22 cellular contexts compared by ENCODE assay signal in genomic region chr7:90568213-90568612, GRCh38. TPM values are rescaled to one million over a fixed set of nuclear protein-coding genes. Genes with fewer than 3 reads are reported as not detected.
DNase-seq lines count a peak whose midpoint lies in the region; ATAC-seq, FAIRE-seq and TF ChIP-seq lines count a peak whose summit lies in the region.
"Had no signal": no experiment of that assay in that cellular context is flagged by ENCODE, and none has a peak within 500 bp of the region (broad histone marks: within the 10 kb centered on the region; RNA-seq: fewer than 3 reads in every experiment).

No MANE protein-coding gene starts in this region.

- H3K27ac ChIP-seq in GM12878 (ENCODE audit: control insufficient read depth, insufficient read depth): no peak overlapping the region
- peak overlapping the region; percentile 69 for H3K27ac ChIP-seq in neutrophil
- H3K27ac ChIP-seq: thoracic aorta had no signal

- 0 out of 2 replicates have a peak overlapping the region, but pooled peaks have one; percentile 17 for H2AFZ ChIP-seq in GM12878 (ENCODE audit: control insufficient read depth, low read depth, low read length)

- WGBS in GM12878 (ENCODE audit: insufficient coverage, insufficient replicate concordance, low lambda C conversion rate, missing lambda C conversion rate): 26% methylated on average over 4 of the region's 4 CpGs

- H3K4me3 ChIP-seq in GM12878 (no peak overlapping the region), neutrophil (ENCODE audit: low read depth in 1 of 2, low read length in 1 of 2) (no peak overlapping the region)
- H3K4me3 ChIP-seq: MG63, thoracic aorta had no signal

- TF ChIP-seq EP300 in GM12878 (IDR thresholded peaks at IDR 0.05; ENCODE audit: borderline replicate concordance in 1 of 2, control insufficient read depth in 1 of 2, low read depth in 2 of 2, low read length in 2 of 2): no peak

- no peaks in the 10 kb centered on the region for H4K20me1 ChIP-seq in GM12878 (ENCODE audit: control insufficient read depth, insufficient read depth)

- POLR2A ChIA-PET in GM12878 (lab: Charles Lee): no interaction called here

- CTCF ChIA-PET in GM12878 (lab: Yijun Ruan, JAX): no interaction called here

- no TSS peak for BruUV-seq in GM12878 (replicated peaks; lab: Mats Ljungman, UMichigan)

- no peaks in the 10 kb centered on the region for H3K4me1 ChIP-seq in GM12878 (ENCODE audit: control insufficient read depth, insufficient read depth, low read length)
- H3K4me1 ChIP-seq in neutrophil (ENCODE audit: control insufficient read depth in 1 of 2, insufficient read depth in 1 of 2, low read depth in 1 of 2, low read length in 1 of 2): peaks cover 20 to 21% of the 10 kb centered on the region in 2 experiments

- intact Hi-C loops in GM12878 (cut with micrococcal nuclease; ENCODE audit: unreplicated experiment): no loop called here

- TF ChIP-seq CTCF in GM12878 (IDR thresholded peaks at IDR 0.05 in 2 of 3, conservative IDR thresholded peaks at IDR 0.05 in 1 of 3; ENCODE audit: control insufficient read depth in 2 of 3, extremely low read depth in 1 of 3, insufficient read depth in 1 of 3, low read depth in 3 of 3, low read length in 3 of 3): no peak
- no peak for TF ChIP-seq CTCF in neutrophil (IDR thresholded peaks at IDR 0.05)

- H3K9ac ChIP-seq in GM12878 (ENCODE audit: control insufficient read depth, insufficient read depth, low read length): no peak overlapping the region

- FAIRE-seq in GM12878 (lab: Jason Lieb, UNC): peak; percentile 23
- FAIRE-seq: D721Med, G401.6 had no signal

- DNase-seq in HCEC 1CT (peak; percentile 3), NOMO-1 (lab: John Stamatoyannopoulos, UW; ENCODE audit: unreplicated experiment in 2 of 2) (peak; percentile 82 to 97), GM12878 (ENCODE audit: low read depth, low spot score) (no peak), NCI-H345 treated with DMSO at 0.1 percent for 48 hours (lab: John Stamatoyannopoulos, UW; ENCODE audit: unreplicated experiment) (no peak)
- DNase-seq in activated CD4-positive, alpha-beta T cell treated with anti-CD3 and anti-CD28 coated beads for 1 hour: no peak
- DNase-seq: activated naive CD8-positive, alpha-beta T cell treated with anti-CD3 and anti-CD28 coated beads, Interleukin-2, amount 50 U/mL, for 24 hours; caudate nucleus; HFFc6; MG63; NCI-H1930; NCI-H345; NK-92 treated with Interleukin-12 subunit alpha and Interleukin-12 subunit beta, amount 100 ng/mL, for 24 hours; retina; SHP77 treated with DMSO at 0.1 percent for 48 hours had no signal

- SMC1A ChIA-PET in GM12878 (lab: Charles Lee; ENCODE audit: uncharacterized antibody, unreplicated experiment): interaction anchor here (1.0 kb wide), 1 partner anchor 44 kb away, joined by 3 read pairs; no protein-coding TSS in a partner anchor

- no peaks in the 10 kb centered on the region for H3K79me2 ChIP-seq in GM12878 (ENCODE audit: control insufficient read depth, insufficient read depth, low read length)

- H3K9me3 ChIP-seq in GM12878 (replicated peaks; ENCODE audit: control insufficient read depth, insufficient read depth, low read length): no peaks in the 10 kb centered on the region
- no peaks in the 10 kb centered on the region for H3K9me3 ChIP-seq in neutrophil
- H3K9me3 ChIP-seq: MG63, thoracic aorta had no signal

- H3K36me3 ChIP-seq in GM12878 (ENCODE audit: control insufficient read depth in 2 of 2, insufficient read depth in 2 of 2, low read length in 1 of 2) (no peaks in the 10 kb centered on the region), neutrophil (no peaks in the 10 kb centered on the region)
- H3K36me3 ChIP-seq: MG63, thoracic aorta had no signal

- RAD21 ChIA-PET in GM12878 (lab: Charles Lee; ENCODE audit: unreplicated experiment): no interaction called here

- in situ Hi-C loops in GM12878 (cut with MboI): no loop called here

- H3K4me2 ChIP-seq in GM12878 (ENCODE audit: control insufficient read depth, insufficient read depth): no peak overlapping the region

- ATAC-seq in GM12878 (peak; percentile 22; the same call in 2 of the 3 replicates), HG03342 (IDR thresholded peaks at IDR 0.05; ENCODE audit: unreplicated experiment) (no peak), HG02973 (IDR thresholded peaks at IDR 0.05; ENCODE audit: unreplicated experiment) (no peak)
- ATAC-seq: activated CD4-positive, CD25-positive, alpha-beta regulatory T cell treated with anti-CD3 and anti-CD28 coated beads, Interleukin-2, amount 50 U/mL, for 24 hours; activated naive CD8-positive, alpha-beta T cell treated with anti-CD3 and anti-CD28 coated beads, Interleukin-2, amount 50 U/mL, for 24 hours; stimulated activated effector memory CD8-positive, alpha-beta T cell treated with anti-CD3 and anti-CD28 coated beads, Interleukin-12 subunit alpha, Interleukin-12 subunit beta, amount 100 ng/mL, for 72 hours had no signal

- no peak for TF ChIP-seq RAD21 in GM12878 (IDR thresholded peaks at IDR 0.05; ENCODE audit: insufficient read depth, low read depth, low read length)

- TF ChIP-seq POLR2A in GM12878 (IDR thresholded peaks at IDR 0.05; ENCODE audit: low read depth, low read length): no peak

- no peaks in the 10 kb centered on the region for H3K27me3 ChIP-seq in GM12878 (replicated peaks in 1 of 2; ENCODE audit: control insufficient read depth in 2 of 2, insufficient read depth in 2 of 2, low read length in 1 of 2)
- H3K27me3 ChIP-seq in neutrophil: no peaks in the 10 kb centered on the region
- H3K27me3 ChIP-seq: MG63 had no signal

TF ChIP-seq in GM12878, 131 proteins besides CTCF, POLR2A, EP300 and RAD21 (continues in another document):
- TF ChIP-seq USF2 (IDR thresholded peaks at IDR 0.05; ENCODE audit: borderline replicate concordance, low read depth, low read length) (no peak), WRNIP1 (IDR thresholded peaks at IDR 0.05; ENCODE audit: borderline replicate concordance, low read depth, low read length) (no peak), POLR2AphosphoS5 (IDR thresholded peaks at IDR 0.05; ENCODE audit: low read length) (no peak), ATF3 (IDR thresholded peaks at IDR 0.05; ENCODE audit: borderline replicate concordance, extremely low read depth, low read depth, low read length) (no peak), SMAD1 (IDR thresholded peaks at IDR 0.05; ENCODE audit: low read depth, partially characterized antibody) (no peak), ATF7 (IDR thresholded peaks at IDR 0.05; ENCODE audit: low read depth) (peak; percentile 46; the same call in 1 of the 2 replicates), ETV6 (conservative IDR thresholded peaks at IDR 0.05 in 1 of 2, IDR thresholded peaks at IDR 0.05 in 1 of 2; ENCODE audit: borderline replicate concordance in 1 of 2, low read depth in 1 of 2) (peak in 1 of 2 experiments; percentile 35; a peak in 1 of 4 replicates), CBFB (IDR thresholded peaks at IDR 0.05; ENCODE audit: low read depth) (no peak)

RNA-seq across cellular contexts. Expression of gene CDK14, which starts 27.9 kb away (rescaled TPM):
- total RNA-seq in GM12878 (2013; cell fraction: nucleolus; rRNA removed): 204 and 221 TPM in 2 replicates
- total RNA-seq in GM12878 (2014; rRNA removed): 29.6 and 33.3 TPM in 2 replicates
- 39.3 and 47.1 TPM in 2 replicates for total RNA-seq in GM12878 (2014; rRNA removed; fragmentation: Illumina TruSeq; extraction: Trizol)
- 56.7 and 61.3 TPM in 2 replicates for total RNA-seq in GM12878 (2021)
- polyA plus RNA-seq in GM12878 (2011; ENCODE audit: low read depth): 4.0 TPM
- polyA plus RNA-seq in GM12878 (2011; rRNA removed): 24.3 and 33.2 TPM in 2 replicates
- 10.8 and 12.3 TPM in 2 replicates for polyA plus RNA-seq in GM12878 (2011; cell fraction: cytosol; rRNA removed)
- polyA plus RNA-seq in GM12878 (2011; cell fraction: nucleus; rRNA removed): 26.0 and 33.3 TPM in 2 replicates
- 6.8 and 7.4 TPM in 2 replicates for polyA plus RNA-seq in GM12878 (2012)
- 30.9 and 31.6 TPM in 2 replicates for polyA plus RNA-seq in GM12878 (2014; fragmentation: Illumina TruSeq; extraction: Trizol)
- polyA plus RNA-seq in GM12878 (2014; fragmentation: Nextera tagmentation; extraction: Ambion mirVana): 1 to 10 TPM; 6.5 to 7.3 TPM
- 14.3 and 16.1 TPM in 2 replicates for polyA plus RNA-seq in GM12878 (2014; rRNA removed)
- polyA plus RNA-seq in GM12878 (2016; fragmentation: Nextera tagmentation; extraction: Ambion mirVana): 10 to 100 TPM; 12.7 to 24.1 TPM
- polyA minus RNA-seq in GM12878 (2011; rRNA and poly(A)+ RNA removed): 78.9 and 108 TPM in 2 replicates
- 13.1 and 18.1 TPM in 2 replicates for polyA minus RNA-seq in GM12878 (2011; cell fraction: cytosol; rRNA and poly(A)+ RNA removed)
- polyA minus RNA-seq in GM12878 (2011; cell fraction: nucleus; rRNA and poly(A)+ RNA removed): 106 and 146 TPM in 2 replicates

Comparison
In these comparisons a context has a peak if more than half of its experiments do, and no peak if none do; other contexts are left out.
1. DNase-seq: peak in HCEC 1CT (single experiment) and NOMO-1 (2 of 2); none in GM12878 (single experiment), NCI-H345 treated with DMSO at 0.1 percent for 48 hours (single experiment) and activated CD4-positive, alpha-beta T cell treated with anti-CD3 and anti-CD28 coated beads for 1 hour (single experiment).